In the genomic region with DNA sequence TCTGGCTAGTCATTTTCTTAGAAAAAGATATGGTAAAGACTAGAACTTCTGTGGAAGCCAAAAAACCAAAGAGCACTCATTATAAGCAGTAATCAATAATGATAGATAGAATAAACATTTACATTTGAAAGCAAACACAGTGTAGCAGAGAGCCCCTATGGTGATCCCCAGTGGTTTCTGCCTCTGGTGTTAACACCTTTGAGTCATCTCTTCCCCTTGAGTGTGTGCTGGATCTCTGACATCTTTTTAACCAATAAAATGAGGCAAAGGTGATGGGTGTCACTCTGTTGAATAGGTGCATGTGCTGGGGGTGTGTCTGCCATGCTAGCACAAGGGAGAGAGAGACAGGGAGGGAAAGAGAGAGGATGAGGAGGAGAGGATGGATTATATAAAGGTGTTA, we compare ENCODE assay signal across 25 cellular contexts.
"Had no signal": no experiment of that assay in that cellular context is flagged by ENCODE, and none has a peak within 500 bp of the region (broad histone marks: within the 10 kb centered on the region; RNA-seq: fewer than 3 reads in every experiment).

No MANE protein-coding gene starts in this region.

- H3K9me3 Mint-ChIP-seq: activated CD4-positive, alpha-beta memory T cell treated with anti-CD3 and anti-CD28 coated beads, Interleukin-2, amount 10 ng/mL, durations not matched to agents 7 days and 5 days; activated naive CD4-positive, alpha-beta T cell treated with anti-CD3 and anti-CD28 coated beads, Interleukin-2, amount 50 U/mL, for 24 hours; activated T-cell treated with anti-CD3 and anti-CD28 coated beads, Interleukin-2, amount 50 U/mL, for 4 hours; T-helper 1 cell treated with Interleukin-12 subunit alpha and Interleukin-12 subunit beta and Interleukin-4 antibody, amounts not matched to agents 30 μg/mL and 1 μg/mL, for 36 hours; T-helper 2 cell treated with Interferon-gamma antibody and Interleukin-4, amounts not matched to agents 5 μg/mL and 100 μg/mL, for 36 hours had no signal

- ATAC-seq: activated CD4-positive, CD25-positive, alpha-beta regulatory T cell treated with anti-CD3 and anti-CD28 coated beads, Interleukin-2, amount 50 U/mL, for 24 hours; K562 had no signal

- H3K36me3 Mint-ChIP-seq: activated naive CD4-positive, alpha-beta T cell treated with anti-CD3 and anti-CD28 coated beads, Interleukin-2, amount 50 U/mL, for 24 hours had no signal

- H3K4me1 Mint-ChIP-seq: activated CD4-positive, alpha-beta memory T cell treated with anti-CD3 and anti-CD28 coated beads, Interleukin-2, amount 10 ng/mL, durations not matched to agents 7 days and 5 days; activated naive CD4-positive, alpha-beta T cell treated with anti-CD3 and anti-CD28 coated beads, Interleukin-2, amount 50 U/mL, for 24 hours had no signal

- H3K4me3 Mint-ChIP-seq: activated CD4-positive, alpha-beta memory T cell treated with anti-CD3 and anti-CD28 coated beads, Interleukin-2, amount 10 ng/mL, durations not matched to agents 7 days and 5 days; activated naive CD4-positive, alpha-beta T cell treated with anti-CD3 and anti-CD28 coated beads, Interleukin-2, amount 50 U/mL, for 24 hours; activated T-cell treated with anti-CD3 and anti-CD28 coated beads, Interleukin-2, amount 50 U/mL, for 4 hours; T-helper 1 cell treated with Interleukin-12 subunit alpha and Interleukin-12 subunit beta and Interleukin-4 antibody, amounts not matched to agents 30 μg/mL and 1 μg/mL, for 36 hours; T-helper 2 cell treated with Interferon-gamma antibody and Interleukin-4, amounts not matched to agents 5 μg/mL and 100 μg/mL, for 36 hours had no signal

- DNase-seq: activated CD4-positive, alpha-beta memory T cell treated with anti-CD3 and anti-CD28 coated beads, Interleukin-2, amount 10 ng/mL, durations not matched to agents 7 days and 5 days; activated CD4-positive, alpha-beta T cell treated with anti-CD3 and anti-CD28 coated beads for 48 hours; activated effector memory CD4-positive, alpha-beta T cell treated with anti-CD3 and anti-CD28 coated beads, Interleukin-2, amount 50 U/mL, for 16 hours; activated naive CD4-positive, alpha-beta T cell; activated T-cell treated with anti-CD3 and anti-CD28 coated beads, Interleukin-2, amount 50 U/mL, for 4 hours; amniotic stem cell; aorta; brain microvascular endothelial cell; central memory CD4-positive, alpha-beta T cell; NCI-H1105; NCI-H1417 treated with DMSO at 0.1 percent for 48 hours; NCI-H1694 treated with DMSO at 0.1 percent for 48 hours; NCI-H2029; NCI-H345; NCI-H510A; NCI-H82; Peyer's patch; RPMI8226; SHP77 treated with DMSO at 0.1 percent for 48 hours; SK-N-SH had no signal

- H3K27ac Mint-ChIP-seq: activated CD4-positive, alpha-beta memory T cell treated with anti-CD3 and anti-CD28 coated beads, Interleukin-2, amount 10 ng/mL, durations not matched to agents 7 days and 5 days; activated naive CD4-positive, alpha-beta T cell treated with anti-CD3 and anti-CD28 coated beads, Interleukin-2, amount 50 U/mL, for 24 hours; T-helper 1 cell treated with Interleukin-12 subunit alpha and Interleukin-12 subunit beta and Interleukin-4 antibody, amounts not matched to agents 30 μg/mL and 1 μg/mL, for 36 hours; T-helper 2 cell treated with Interferon-gamma antibody and Interleukin-4, amounts not matched to agents 5 μg/mL and 100 μg/mL, for 36 hours had no signal
